ENCODE assay signal across 18 cellular contexts in genomic region chr3:155525324-155525833, GRCh38.
DNase-seq lines count a peak whose midpoint lies in the region; ATAC-seq, FAIRE-seq and TF ChIP-seq lines count a peak whose summit lies in the region.
"Had no signal": no experiment of that assay in that cellular context is flagged by ENCODE, and none has a peak within 500 bp of the region (broad histone marks: within the 10 kb centered on the region; RNA-seq: fewer than 3 reads in every experiment).

No MANE protein-coding gene starts in this region.

- no TSS peak for BruUV-seq in HepG2 (replicated peaks; lab: Mats Ljungman, UMichigan)

- no peak for DNase-seq in HepG2 (ENCODE audit: low spot score)
- no peak for DNase-seq in right lobe of liver
- DNase-seq in NB4 (ENCODE audit: low read depth), result peak; percentile 8
- DNase-seq in endodermal cell, result peak; percentile 35
- DNase-seq in CD8-positive, alpha-beta memory T cell, result no peak
- DNase-seq in hypothalamus (lab: John Stamatoyannopoulos, UW), result no peak
- DNase-seq: CD8-positive, alpha-beta T cell; COR-L47; DMS 273 treated with DMSO at 0.1 percent for 48 hours; DMS53; DND-41; EL; GOT3; HCEC 1CT; KG1 had no signal

- no peaks in the 10 kb centered on the region for H4K20me1 ChIP-seq in HepG2 (ENCODE audit: insufficient read depth, low read length)
- H4K20me1 ChIP-seq: BLaER1 treated with 17β-estradiol and CSF1 and Interleukin-3, amounts not matched to agents 10 nM and 100 nM had no signal

- TF ChIP-seq CTCF in HepG2 (CRISPR knock-in tag; IDR thresholded peaks at IDR 0.05) (no peak), right lobe of liver (IDR thresholded peaks at IDR 0.05) (no peak), NB4 (IDR thresholded peaks at IDR 0.05; ENCODE audit: low read depth, low read length) (no peak), endodermal cell (conservative IDR thresholded peaks at IDR 0.05) (no peak)

- intact Hi-C loops in HepG2 (cut with micrococcal nuclease; ENCODE audit: unreplicated experiment) (no loop called here), right lobe of liver (cut with DNase I) (no loop called here)

- 79% methylated on average over 5 of the region's 5 CpGs for WGBS in HepG2 (ENCODE audit: low lambda C conversion rate)
- 62% methylated on average over 4 of the region's 5 CpGs for WGBS in right lobe of liver (ENCODE audit: insufficient coverage, low coverage, low lambda C conversion rate, missing lambda C conversion rate)
- WGBS in endodermal cell (ENCODE audit: insufficient coverage in 1 of 2, insufficient read length in 1 of 2), 2 experiments, result 75 to 93% methylated on average over 2 to 5 of the region's 5 CpGs

- no peaks in the 10 kb centered on the region for H3K9me3 ChIP-seq in HepG2 (ENCODE audit: low read length)
- no peaks in the 10 kb centered on the region for H3K9me3 ChIP-seq in right lobe of liver
- no peaks in the 10 kb centered on the region for H3K9me3 ChIP-seq in endodermal cell (ENCODE audit: control insufficient read depth, low read length)
- H3K9me3 ChIP-seq in CD8-positive, alpha-beta memory T cell (ENCODE audit: low read length), result no peaks in the 10 kb centered on the region

- no peak overlapping the region for H3K4me3 Mint-ChIP-seq in endodermal cell
- no peak overlapping the region for H3K4me3 Mint-ChIP-seq in CD8-positive, alpha-beta memory T cell
- H3K4me3 Mint-ChIP-seq: B cell; CD8-positive, alpha-beta T cell had no signal

- H3K36me3 Mint-ChIP-seq in endodermal cell (ENCODE audit: low read depth), result peaks cover 12% of the 10 kb centered on the region
- no peaks in the 10 kb centered on the region for H3K36me3 Mint-ChIP-seq in CD8-positive, alpha-beta memory T cell
- H3K36me3 Mint-ChIP-seq: CD8-positive, alpha-beta T cell had no signal

- in situ Hi-C loops in HepG2 (cut with HindIII; ENCODE audit: extremely low pct_ligation_motif_present, low pct_unique_long_range_greater_than_20kb), result no loop called here

- TF ChIP-seq POLR2A in HepG2 (IDR thresholded peaks at IDR 0.05; ENCODE audit: insufficient read depth in 1 of 2, low read depth in 2 of 2, low read length in 2 of 2) (no peak), right lobe of liver (IDR thresholded peaks at IDR 0.05) (no peak), NB4 (IDR thresholded peaks at IDR 0.05; ENCODE audit: extremely low read depth, insufficient read length) (no peak)

- TF ChIP-seq EP300 in HepG2 (IDR thresholded peaks at IDR 0.05; ENCODE audit: low read depth in 2 of 2, low read length in 2 of 2) (no peak), HepG2 (CRISPR knock-in tag; IDR thresholded peaks at IDR 0.05; ENCODE audit: borderline replicate concordance) (no peak)

- H3K27ac Mint-ChIP-seq in endodermal cell, result no peak overlapping the region
- H3K27ac Mint-ChIP-seq in CD8-positive, alpha-beta memory T cell, result no peak overlapping the region
- H3K27ac Mint-ChIP-seq: B cell; CD8-positive, alpha-beta T cell had no signal

- H3K27me3 Mint-ChIP-seq in endodermal cell (ENCODE audit: insufficient read depth), result no peaks in the 10 kb centered on the region
- H3K27me3 Mint-ChIP-seq in CD8-positive, alpha-beta memory T cell, result no peaks in the 10 kb centered on the region
- H3K27me3 Mint-ChIP-seq: B cell had no signal

- no peak for ATAC-seq in HepG2
- ATAC-seq in right lobe of liver, result no peak
- ATAC-seq: CD8-positive, alpha-beta T cell; GM12878 had no signal

- peaks cover 9% of the 10 kb centered on the region for H3K9me3 Mint-ChIP-seq in endodermal cell
- peaks cover 0 to 4% (median under 1%) of the 10 kb centered on the region in 5 donors for H3K9me3 Mint-ChIP-seq in CD8-positive, alpha-beta memory T cell
- H3K9me3 Mint-ChIP-seq: CD8-positive, alpha-beta T cell had no signal

- H3K4me3 ChIP-seq in HepG2 (replicated peaks in 1 of 3; ENCODE audit: insufficient read depth in 1 of 3, low read depth in 2 of 3, low read length in 3 of 3), result no peak overlapping the region
- H3K4me3 ChIP-seq in right lobe of liver, result no peak overlapping the region
- no peak overlapping the region for H3K4me3 ChIP-seq in NB4 (ENCODE audit: low read depth, low read length)
- H3K4me3 ChIP-seq in endodermal cell (ENCODE audit: low read length), result no peak overlapping the region
- no peak overlapping the region for H3K4me3 ChIP-seq in CD8-positive, alpha-beta memory T cell (ENCODE audit: low read length)
- H3K4me3 ChIP-seq: BLaER1 treated with 17β-estradiol and CSF1 and Interleukin-3, amounts not matched to agents 10 nM and 100 nM; GM12878 had no signal

- TF ChIP-seq RAD21 in HepG2 (CRISPR knock-in tag; IDR thresholded peaks at IDR 0.05), result no peak

- no peak overlapping the region for H3K27ac ChIP-seq in HepG2 (ENCODE audit: extremely low read length, insufficient read depth, low read length)
- no peak overlapping the region for H3K27ac ChIP-seq in right lobe of liver
- no peak overlapping the region for H3K27ac ChIP-seq in endodermal cell (ENCODE audit: low read depth, low read length)
- H3K27ac ChIP-seq in CD8-positive, alpha-beta memory T cell (ENCODE audit: low read depth, low read length), result no peak overlapping the region
- H3K27ac ChIP-seq: BLaER1 treated with 17β-estradiol and CSF1 and Interleukin-3, amounts not matched to agents 10 nM and 100 nM had no signal

- peaks cover 2% of the 10 kb centered on the region for H3K4me1 Mint-ChIP-seq in endodermal cell
- no peaks in the 10 kb centered on the region for H3K4me1 Mint-ChIP-seq in CD8-positive, alpha-beta memory T cell
- H3K4me1 Mint-ChIP-seq: B cell had no signal

- H3K36me3 ChIP-seq in HepG2 (replicated peaks in 1 of 2; ENCODE audit: control insufficient read depth in 1 of 2, insufficient read depth in 2 of 2, low read length in 2 of 2) (no peaks in the 10 kb centered on the region; a peak in 1 of 5 replicates), right lobe of liver (no peaks in the 10 kb centered on the region), endodermal cell (ENCODE audit: control insufficient read depth, insufficient read depth, low read length) (no peaks in the 10 kb centered on the region)
- H3K36me3 ChIP-seq in CD8-positive, alpha-beta memory T cell (ENCODE audit: insufficient read depth, low read length), result no peaks in the 10 kb centered on the region

- CTCF ChIA-PET in HepG2 (lab: Yijun Ruan, JAX; ENCODE audit: low intra/inter-chr PET ratio, low total read pairs), result no interaction called here
- CTCF ChIA-PET in CD8-positive, alpha-beta memory T cell (lab: Charles Lee), result no interaction called here

- H3K4me2 ChIP-seq in HepG2 (ENCODE audit: low read depth, low read length), result no peak overlapping the region
- H3K4me2 ChIP-seq: BLaER1 treated with 17β-estradiol and CSF1 and Interleukin-3, amounts not matched to agents 10 nM and 100 nM had no signal

- FAIRE-seq in HepG2 (lab: Jason Lieb, UNC), result no peak
- FAIRE-seq: GM12878 had no signal

- H3K79me2 ChIP-seq in HepG2 (ENCODE audit: insufficient read depth, low read length), result no peaks in the 10 kb centered on the region

- H3K27me3 ChIP-seq in HepG2 (ENCODE audit: control insufficient read depth in 1 of 2, insufficient read depth in 2 of 2, low read length in 2 of 2) (no peaks in the 10 kb centered on the region), right lobe of liver (no peaks in the 10 kb centered on the region), endodermal cell (ENCODE audit: control insufficient read depth, insufficient read depth, low read length, poor library complexity, severe bottlenecking) (no peaks in the 10 kb centered on the region)
- no peaks in the 10 kb centered on the region for H3K27me3 ChIP-seq in CD8-positive, alpha-beta memory T cell (ENCODE audit: insufficient read depth, low read length, poor library complexity, severe bottlenecking)
- H3K27me3 ChIP-seq: BLaER1 treated with 17β-estradiol and CSF1 and Interleukin-3, amounts not matched to agents 10 nM and 100 nM had no signal

- no peak overlapping the region for H2AFZ ChIP-seq in HepG2 (ENCODE audit: low read length)

- no peaks in the 10 kb centered on the region for H3K4me1 ChIP-seq in HepG2 (ENCODE audit: insufficient read depth, low read length)
- H3K4me1 ChIP-seq in right lobe of liver, result no peaks in the 10 kb centered on the region
- H3K4me1 ChIP-seq in endodermal cell (ENCODE audit: control insufficient read depth, insufficient read depth, low read length), result no peaks in the 10 kb centered on the region
- no peaks in the 10 kb centered on the region for H3K4me1 ChIP-seq in CD8-positive, alpha-beta memory T cell (ENCODE audit: insufficient read depth, low read length)
- H3K4me1 ChIP-seq: BLaER1 treated with 17β-estradiol and CSF1 and Interleukin-3, amounts not matched to agents 10 nM and 100 nM had no signal

- POLR2A ChIA-PET in HepG2 (lab: Yijun Ruan, JAX), result no interaction called here
- POLR2A ChIA-PET in CD8-positive, alpha-beta memory T cell (lab: Charles Lee), result no interaction called here

- H3K9ac ChIP-seq in HepG2 (ENCODE audit: insufficient read depth, low read depth, low read length), result no peak overlapping the region
- H3K9ac ChIP-seq in endodermal cell (ENCODE audit: extremely low read depth, low read length, poor library complexity, severe bottlenecking), result no peak overlapping the region
- H3K9ac ChIP-seq: BLaER1 treated with 17β-estradiol and CSF1 and Interleukin-3, amounts not matched to agents 10 nM and 100 nM had no signal

TF ChIP-seq in HepG2, 621 proteins besides CTCF, POLR2A, EP300 and RAD21:
- TF ChIP-seq ZNF12 (CRISPR knock-in tag; IDR thresholded peaks at IDR 0.05) (0 out of 2 replicates have a peak, but pooled peaks have one; percentile 56), TOE1 (CRISPR knock-in tag; IDR thresholded peaks at IDR 0.05) (no peak)

Comparison
In these comparisons a context has a peak if more than half of its experiments do, and no peak if none do; other contexts are left out.
1. DNase-seq: peak in NB4 (single experiment) and endodermal cell (single experiment); none in HepG2 (single experiment), right lobe of liver (0 of 3), CD8-positive, alpha-beta memory T cell (0 of 5) and hypothalamus (0 of 51).